30 cellular contexts compared by ENCODE assay signal in the genomic region with DNA sequence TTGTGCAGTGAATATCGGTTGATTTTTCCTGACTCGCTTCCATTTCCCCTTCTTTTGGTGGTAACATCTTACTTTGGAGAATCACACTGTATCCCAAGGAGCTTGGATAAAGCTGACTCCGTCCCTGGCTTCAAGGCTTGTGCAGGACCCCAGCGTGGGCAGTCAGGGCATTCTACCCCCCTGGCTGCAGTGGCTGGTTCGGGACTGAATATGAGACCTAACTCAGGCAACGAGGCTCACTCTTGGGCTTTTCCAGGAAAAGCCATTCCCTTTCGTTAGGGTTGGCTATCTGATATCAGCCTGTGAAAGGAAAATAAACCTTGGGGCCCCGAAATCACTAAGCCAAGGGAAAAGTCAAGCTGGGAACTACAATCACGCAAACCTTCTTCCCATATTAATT. TPM values are rescaled to one million over a fixed set of nuclear protein-coding genes. Genes with fewer than 3 reads are reported as not detected.
"Had no signal": no experiment of that assay in that cellular context is flagged by ENCODE, and none has a peak within 500 bp of the region (broad histone marks: within the 10 kb centered on the region; RNA-seq: fewer than 3 reads in every experiment).

No MANE protein-coding gene starts in this region.

- DNase-seq: activated CD4-positive, alpha-beta T cell treated with anti-CD3 and anti-CD28 coated beads, Interleukin-2, amount 10 ng/mL, durations not matched to agents 24 days and 14 days; activated CD4-positive, alpha-beta T cell treated with anti-CD3 and anti-CD28 coated beads, Interleukin-2, amount 50 U/mL, for 4 hours; activated CD8-positive, alpha-beta T cell treated with anti-CD3 and anti-CD28 coated beads for 36 hours; activated gamma-delta T cell; activated naive CD4-positive, alpha-beta T cell treated with Interleukin-2 at 50 U/mL for 16 hours; activated naive CD8-positive, alpha-beta T cell treated with anti-CD3 and anti-CD28 coated beads, Interleukin-2, amount 10 ng/mL, durations not matched to agents 7 days and 5 days; activated T-cell treated with anti-CD3 and anti-CD28 coated beads, Interleukin-2, amount 50 U/mL, for 1 hour; activated T-cell treated with anti-CD3 and anti-CD28 coated beads, Interleukin-2, amount 50 U/mL, for 72 hours; adrenal gland; body of pancreas; Kasumi-1; KG1; MG63; NCI-H1048; NCI-H1436 treated with DMSO at 0.1 percent for 48 hours; NCI-H1694 treated with DMSO at 0.1 percent for 48 hours; NCI-H2029; NCI-H345; NCI-H524 treated with DMSO at 0.1 percent for 48 hours; PC-3 had no signal

- H3K9me3 ChIP-seq: adrenal gland, body of pancreas, breast epithelium, MG63 had no signal

- H3K36me3 Mint-ChIP-seq: activated naive CD4-positive, alpha-beta T cell treated with anti-CD3 and anti-CD28 coated beads, Interleukin-2, amount 50 U/mL, for 24 hours; activated naive CD8-positive, alpha-beta T cell treated with anti-CD3 and anti-CD28 coated beads, Interleukin-2, amount 10 ng/mL, durations not matched to agents 7 days and 5 days had no signal

- H3K36me3 ChIP-seq: adrenal gland, MG63 had no signal

- H3K27me3 Mint-ChIP-seq: activated naive CD4-positive, alpha-beta T cell treated with anti-CD3 and anti-CD28 coated beads, Interleukin-2, amount 50 U/mL, for 24 hours; activated naive CD8-positive, alpha-beta T cell treated with anti-CD3 and anti-CD28 coated beads, Interleukin-2, amount 10 ng/mL, durations not matched to agents 7 days and 5 days had no signal

- H3K4me3 ChIP-seq: adrenal gland, body of pancreas, breast epithelium, MG63 had no signal

- FAIRE-seq: astrocyte, RCC 7860, TTC549 had no signal

- H3K27ac ChIP-seq: adrenal gland, body of pancreas, breast epithelium, RWPE1 had no signal

- ATAC-seq: activated CD8-positive, alpha-beta T cell treated with anti-CD3 and anti-CD28 coated beads for 36 hours; activated T-cell treated with anti-CD3 and anti-CD28 coated beads, Interleukin-2, amount 50 U/mL, for 72 hours; activated T-helper 17 cell treated with anti-CD3 and anti-CD28 coated beads, Interleukin-2, amount 50 U/mL, for 72 hours; body of pancreas; PC-3; Right ventricle myocardium inferior had no signal

- H3K27me3 ChIP-seq: adrenal gland, body of pancreas, breast epithelium, MG63 had no signal

- H3K4me1 Mint-ChIP-seq: activated CD4-positive, alpha-beta T cell treated with anti-CD3 and anti-CD28 coated beads, Interleukin-2, amount 10 ng/mL, durations not matched to agents 24 days and 14 days; activated naive CD4-positive, alpha-beta T cell treated with anti-CD3 and anti-CD28 coated beads, Interleukin-2, amount 50 U/mL, for 24 hours; activated naive CD8-positive, alpha-beta T cell treated with anti-CD3 and anti-CD28 coated beads, Interleukin-2, amount 10 ng/mL, durations not matched to agents 7 days and 5 days; activated T-helper 17 cell treated with anti-CD3 and anti-CD28 coated beads, Interleukin-2, amount 50 U/mL, for 72 hours had no signal

- H3K9me3 Mint-ChIP-seq: activated CD4-positive, alpha-beta T cell treated with anti-CD3 and anti-CD28 coated beads, Interleukin-2, amount 10 ng/mL, durations not matched to agents 24 days and 14 days; activated CD8-positive, alpha-beta T cell treated with anti-CD3 and anti-CD28 coated beads for 36 hours; activated naive CD4-positive, alpha-beta T cell treated with anti-CD3 and anti-CD28 coated beads, Interleukin-2, amount 50 U/mL, for 24 hours; activated naive CD8-positive, alpha-beta T cell treated with anti-CD3 and anti-CD28 coated beads, Interleukin-2, amount 10 ng/mL, durations not matched to agents 7 days and 5 days; activated T-cell treated with anti-CD3 and anti-CD28 coated beads, Interleukin-2, amount 50 U/mL, for 72 hours; activated T-helper 17 cell treated with anti-CD3 and anti-CD28 coated beads, Interleukin-2, amount 50 U/mL, for 72 hours; T-helper 1 cell treated with Interleukin-12 subunit alpha and Interleukin-12 subunit beta and Interleukin-4 antibody, amounts not matched to agents 30 μg/mL and 1 μg/mL, for 36 hours; T-helper 2 cell treated with Interferon-gamma antibody and Interleukin-4, amounts not matched to agents 5 μg/mL and 100 μg/mL, for 36 hours had no signal

- H3K27ac Mint-ChIP-seq: activated CD4-positive, alpha-beta T cell treated with anti-CD3 and anti-CD28 coated beads, Interleukin-2, amount 10 ng/mL, durations not matched to agents 24 days and 14 days; activated CD8-positive, alpha-beta T cell treated with anti-CD3 and anti-CD28 coated beads for 36 hours; activated naive CD4-positive, alpha-beta T cell treated with anti-CD3 and anti-CD28 coated beads, Interleukin-2, amount 50 U/mL, for 24 hours; activated naive CD8-positive, alpha-beta T cell treated with anti-CD3 and anti-CD28 coated beads, Interleukin-2, amount 10 ng/mL, durations not matched to agents 7 days and 5 days; activated T-cell treated with anti-CD3 and anti-CD28 coated beads, Interleukin-2, amount 50 U/mL, for 72 hours; activated T-helper 17 cell treated with anti-CD3 and anti-CD28 coated beads, Interleukin-2, amount 50 U/mL, for 72 hours; T-helper 1 cell treated with Interleukin-12 subunit alpha and Interleukin-12 subunit beta and Interleukin-4 antibody, amounts not matched to agents 30 μg/mL and 1 μg/mL, for 36 hours; T-helper 2 cell treated with Interferon-gamma antibody and Interleukin-4, amounts not matched to agents 5 μg/mL and 100 μg/mL, for 36 hours had no signal

- H3K4me1 ChIP-seq: adrenal gland, body of pancreas, breast epithelium had no signal

- H3K4me3 Mint-ChIP-seq: activated CD4-positive, alpha-beta T cell treated with anti-CD3 and anti-CD28 coated beads, Interleukin-2, amount 10 ng/mL, durations not matched to agents 24 days and 14 days; activated CD8-positive, alpha-beta T cell treated with anti-CD3 and anti-CD28 coated beads for 36 hours; activated naive CD4-positive, alpha-beta T cell treated with anti-CD3 and anti-CD28 coated beads, Interleukin-2, amount 50 U/mL, for 24 hours; activated naive CD8-positive, alpha-beta T cell treated with anti-CD3 and anti-CD28 coated beads, Interleukin-2, amount 10 ng/mL, durations not matched to agents 7 days and 5 days; activated T-cell treated with anti-CD3 and anti-CD28 coated beads, Interleukin-2, amount 50 U/mL, for 72 hours; activated T-helper 17 cell treated with anti-CD3 and anti-CD28 coated beads, Interleukin-2, amount 50 U/mL, for 72 hours; T-helper 1 cell treated with Interleukin-12 subunit alpha and Interleukin-12 subunit beta and Interleukin-4 antibody, amounts not matched to agents 30 μg/mL and 1 μg/mL, for 36 hours; T-helper 2 cell treated with Interferon-gamma antibody and Interleukin-4, amounts not matched to agents 5 μg/mL and 100 μg/mL, for 36 hours had no signal

RNA-seq across cellular contexts. Expression of a gene that starts 30.1 kb away (rescaled TPM):
- total RNA-seq: activated CD4-positive, alpha-beta T cell treated with anti-CD3 and anti-CD28 coated beads, Interleukin-2, amount 10 ng/mL, durations not matched to agents 24 days and 14 days; activated naive CD8-positive, alpha-beta T cell treated with anti-CD3 and anti-CD28 coated beads, Interleukin-2, amount 10 ng/mL, durations not matched to agents 7 days and 5 days had no signal
